Comparison of ENCODE assay signal across 20 cellular contexts in the genomic region with DNA sequence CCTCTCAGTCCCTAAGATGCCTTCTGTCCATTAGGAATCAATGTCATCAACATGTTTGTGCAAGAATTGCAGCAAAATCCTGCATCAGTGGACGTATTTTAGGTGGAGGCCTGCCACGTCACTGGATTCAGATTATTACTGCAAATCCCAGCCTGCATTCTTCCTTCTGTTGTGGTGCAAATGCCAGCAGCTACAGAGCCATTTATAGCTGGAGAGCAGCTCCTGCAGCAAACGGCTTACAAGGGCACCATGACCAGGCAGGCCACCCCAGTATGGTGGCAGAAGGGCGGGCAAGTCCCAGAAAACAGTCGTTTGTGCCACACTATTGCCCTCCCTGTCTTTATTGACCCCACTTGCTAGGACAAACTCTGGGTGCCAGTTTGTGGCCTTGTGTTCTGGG.
"Had no signal": no experiment of that assay in that cellular context is flagged by ENCODE, and none has a peak within 500 bp of the region (broad histone marks: within the 10 kb centered on the region; RNA-seq: fewer than 3 reads in every experiment).

No MANE protein-coding gene starts in this region.

- H3K27me3 ChIP-seq: gastroesophageal sphincter, left lung, sigmoid colon, stomach had no signal

- ATAC-seq: esophagus mucosa; gastroesophageal sphincter; left lung; naive thymus-derived CD4-positive, alpha-beta T cell; psoas muscle had no signal

- H3K27ac ChIP-seq: gastroesophageal sphincter, left lung, psoas muscle, sigmoid colon, stomach had no signal

- H3K4me3 ChIP-seq: gastroesophageal sphincter, left lung, lung, psoas muscle, sigmoid colon, stomach had no signal

- DNase-seq: effector memory CD4-positive, alpha-beta T cell; foreskin fibroblast; glutamatergic neuron; immature natural killer cell; left lung; mesenchymal stem cell; midbrain; naive thymus-derived CD4-positive, alpha-beta T cell; nephron progenitor cell; psoas muscle; retina; sigmoid colon; small intestine; stimulated activated CD4-positive, alpha-beta T cell treated with anti-CD3 and anti-CD28 coated beads, Interleukin-12 subunit alpha, Interleukin-12 subunit beta, amount 100 ng/mL, for 4 hours; stimulated activated naive CD4-positive, alpha-beta T cell; stomach; trophoblast cell had no signal

- H3K9me3 ChIP-seq: psoas muscle had no signal

- H3K4me1 ChIP-seq: left lung, sigmoid colon had no signal
